In the genomic region with DNA sequence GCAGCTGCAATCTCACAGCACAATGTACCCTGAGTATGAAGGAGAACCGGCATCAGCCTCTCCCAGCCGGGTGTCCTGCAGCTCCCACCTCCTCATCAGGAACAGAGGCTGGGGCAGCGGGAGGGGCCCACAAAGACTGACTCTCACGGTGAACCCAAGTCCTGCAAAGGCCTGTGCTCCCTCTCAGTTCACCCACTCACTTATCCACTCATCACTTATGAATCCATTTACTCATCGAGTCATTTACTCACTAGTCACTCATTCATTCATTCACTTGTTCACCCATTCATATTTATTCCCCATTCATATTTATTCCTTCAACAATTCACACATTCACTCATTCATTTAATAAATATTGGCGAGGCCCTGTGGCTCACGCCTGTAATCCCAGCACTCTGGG, we compare ENCODE assay signal across 18 cellular contexts. TPM values are rescaled to one million over a fixed set of nuclear protein-coding genes. Genes with fewer than 3 reads are reported as not detected.
DNase-seq lines count a peak whose midpoint lies in the region; ATAC-seq and TF ChIP-seq lines count a peak whose summit lies in the region.
"Had no signal": no experiment of that assay in that cellular context is flagged by ENCODE, and none has a peak within 500 bp of the region (broad histone marks: within the 10 kb centered on the region; RNA-seq: fewer than 3 reads in every experiment).

No MANE protein-coding gene starts in this region.

- peaks cover 83% of the 10 kb centered on the region for H3K4me1 Mint-ChIP-seq in WTC11
- H3K4me1 Mint-ChIP-seq: CD14-positive monocyte had no signal

- no peaks in the 10 kb centered on the region for H3K9me3 Mint-ChIP-seq in WTC11

- no peak overlapping the region for H3K4me3 ChIP-seq in GM23248
- H3K4me3 ChIP-seq in fibroblast of mammary gland (ENCODE audit: control insufficient read depth, low read depth, low read length), result no peak overlapping the region
- H3K4me3 ChIP-seq in osteoblast (ENCODE audit: insufficient read depth, low read length), result no peak overlapping the region
- H3K4me3 ChIP-seq: HAP-1, SK-N-MC had no signal

- peak; percentile 55 for DNase-seq in GM23248
- DNase-seq in WTC11 (ENCODE audit: low spot score), result no peak
- DNase-seq in fibroblast of mammary gland (ENCODE audit: low read depth), result peak; percentile 42
- peak; percentile 90 for DNase-seq in osteoblast (ENCODE audit: insufficient read length, low spot score, missing footprints)
- no peak for DNase-seq in A172 (ENCODE audit: low spot score)
- no peak for DNase-seq in kidney glomerular epithelial cell (lab: John Stamatoyannopoulos, UW)
- no peak for DNase-seq in stimulated activated CD4-positive, alpha-beta T cell treated with anti-CD3 and anti-CD28 coated beads, Interleukin-2, amount 100 ng/mL, for 24 hours
- DNase-seq: Kasumi-1, NCI-H1417, NCI-H187, NCI-H446, NCI-H526, SHP77 treated with DMSO at 0.1 percent for 48 hours had no signal

- H3K9me2 ChIP-seq in GM23248 (ENCODE audit: insufficient read depth), result no peaks in the 10 kb centered on the region

- H3K4me1 ChIP-seq in GM23248 (ENCODE audit: insufficient read depth), result 0 out of 2 replicates have a peak, but pooled peaks cover 3% of the 10 kb centered on the region
- no peaks in the 10 kb centered on the region for H3K4me1 ChIP-seq in osteoblast (ENCODE audit: insufficient read depth, low read length)

- in situ Hi-C loops in GM23248 (cut with MboI), result no loop called here

- no peak overlapping the region for H2AFZ ChIP-seq in GM23248
- no peak overlapping the region for H2AFZ ChIP-seq in osteoblast (ENCODE audit: low read length)

- no peak for TF ChIP-seq CTCF in WTC11 (IDR thresholded peaks at IDR 0.05)
- TF ChIP-seq CTCF in fibroblast of mammary gland (conservative IDR thresholded peaks at IDR 0.05; ENCODE audit: control insufficient read depth, insufficient read depth, low read depth, low read length), result no peak
- no peak for TF ChIP-seq CTCF in osteoblast (IDR thresholded peaks at IDR 0.05; ENCODE audit: extremely low read depth, low read depth, low read length)

- H3K4me3 Mint-ChIP-seq in WTC11, result no peak overlapping the region

- H3K27ac ChIP-seq in GM23248, result no peak overlapping the region
- H3K27ac ChIP-seq in osteoblast (ENCODE audit: low read depth, low read length), result no peak overlapping the region
- H3K27ac ChIP-seq: SK-N-MC had no signal

- H3K36me3 ChIP-seq in GM23248 (ENCODE audit: low read depth) (no peaks in the 10 kb centered on the region), osteoblast (ENCODE audit: insufficient read depth, low read length) (no peaks in the 10 kb centered on the region)
- H3K36me3 ChIP-seq: HAP-1 had no signal

- no peaks in the 10 kb centered on the region for H3K79me2 ChIP-seq in GM23248 (ENCODE audit: insufficient read depth)
- no peaks in the 10 kb centered on the region for H3K79me2 ChIP-seq in osteoblast (ENCODE audit: insufficient read depth, low read length)

- no peaks in the 10 kb centered on the region for H3K27me3 Mint-ChIP-seq in WTC11 (ENCODE audit: low read depth)

- ATAC-seq in WTC11 (peak; percentile 25; the same call in 1 of the 2 replicates), HG02938 (IDR thresholded peaks at IDR 0.05; ENCODE audit: unreplicated experiment) (no peak)

- no peaks in the 10 kb centered on the region for H3F3A ChIP-seq in GM23248 (ENCODE audit: insufficient read depth)

- H3K36me3 Mint-ChIP-seq in WTC11, result no peaks in the 10 kb centered on the region
- H3K36me3 Mint-ChIP-seq: CD14-positive monocyte had no signal

- H3K9ac ChIP-seq in GM23248, result no peak overlapping the region

- H3K27me3 ChIP-seq in GM23248 (replicated peaks; ENCODE audit: insufficient read depth), result no peaks in the 10 kb centered on the region; the same call in none of the 2 replicates
- H3K27me3 ChIP-seq in osteoblast (ENCODE audit: insufficient read depth, low read length), result no peaks in the 10 kb centered on the region

- H3K4me2 ChIP-seq in GM23248 (ENCODE audit: unreplicated experiment) (no peak overlapping the region), osteoblast (ENCODE audit: insufficient read depth, low read length) (no peak overlapping the region)

- CTCF ChIA-PET in WTC11 (lab: Charles Lee), result interaction anchor here (0.7 to 1.6 kb wide), 2 partner anchors 13 to 822 kb away, joined by 3 to 10 read pairs; no protein-coding TSS in a partner anchor

- H3K9me3 ChIP-seq in GM23248 (ENCODE audit: low read depth), result no peaks in the 10 kb centered on the region
- H3K9me3 ChIP-seq in osteoblast (ENCODE audit: low read depth, low read length), result no peaks in the 10 kb centered on the region
- H3K9me3 ChIP-seq: HAP-1 had no signal

- 63 to 68% methylated on average over 7 of the region's 7 CpGs for WGBS in GM23248 (ENCODE audit: low coverage in 1 of 2, low lambda C conversion rate in 2 of 2, missing lambda C conversion rate in 2 of 2), 2 experiments

- H4K20me1 ChIP-seq in GM23248 (ENCODE audit: insufficient read depth) (no peaks in the 10 kb centered on the region), osteoblast (ENCODE audit: insufficient read depth, low read length) (peaks cover 9% of the 10 kb centered on the region)

- POLR2A ChIA-PET in WTC11 (lab: Charles Lee), result interaction anchor here (0.5 to 0.7 kb wide), 2 partner anchors 54 to 176 kb away, joined by 3 read pairs; no protein-coding TSS in a partner anchor

- peak overlapping the region; percentile 59 for H3K27ac Mint-ChIP-seq in WTC11
- H3K27ac Mint-ChIP-seq: CD14-positive monocyte had no signal

TF ChIP-seq in WTC11, 78 proteins besides CTCF, POLR2A, EP300 and RAD21:
- TF ChIP-seq CREB1 (CRISPR knock-in tag; IDR thresholded peaks at IDR 0.05), result no peak
- TF ChIP-seq, protein P1, sequence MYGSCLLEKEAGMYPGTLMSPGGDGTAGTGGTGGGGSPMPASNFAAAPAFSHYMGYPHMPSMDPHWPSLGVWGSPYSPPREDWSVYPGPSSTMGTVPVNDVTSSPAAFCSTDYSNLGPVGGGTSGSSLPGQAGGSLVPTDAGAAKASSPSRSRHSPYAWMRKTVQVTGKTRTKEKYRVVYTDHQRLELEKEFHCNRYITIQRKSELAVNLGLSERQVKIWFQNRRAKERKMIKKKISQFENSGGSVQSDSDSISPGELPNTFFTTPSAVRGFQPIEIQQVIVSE (CRISPR knock-in tag; IDR thresholded peaks at IDR 0.05; ENCODE audit: borderline replicate concordance), result no peak

RNA-seq across cellular contexts. Expression of gene ZNF423, which starts 11.5 kb away (rescaled TPM):
- 0.13 and 0.43 TPM in 2 replicates for total RNA-seq in GM23248 (2014; rRNA removed; shearing (Covaris generic))
- polyA plus RNA-seq in GM23248 (2016; fragmentation: Nextera tagmentation; extraction: Ambion mirVana), result 0.49 and 0.72 TPM in 2 replicates
- total RNA-seq in WTC11 (2021) (37.6 to 38.8 TPM (median 38.6 TPM) in 3 replicates), osteoblast (11.6 and 18.3 TPM in 2 replicates)
- total RNA-seq in A172 (2014; rRNA removed; shearing (Covaris generic)), result not detected in 2 replicates
- total RNA-seq: MCF 10A had no signal
- polyA plus RNA-seq: CD14-positive monocyte had no signal

Comparison
In these comparisons a context has a peak if more than half of its experiments do, and no peak if none do; other contexts are left out.
1. DNase-seq: peak in GM23248 (single experiment), fibroblast of mammary gland (single experiment) and osteoblast (single experiment); none in WTC11 (single experiment), A172 (single experiment), kidney glomerular epithelial cell (single experiment) and stimulated activated CD4-positive, alpha-beta T cell treated with anti-CD3 and anti-CD28 coated beads, Interleukin-2, amount 100 ng/mL, for 24 hours (0 of 2).